Comparison of ENCODE assay signal across 2 cellular contexts in genomic region chr18:9912285-9912684, GRCh38.
TF ChIP-seq lines count a peak whose summit lies in the region.

No MANE protein-coding gene starts in this region.

TF ChIP-seq in IMR-90, 13 proteins besides CTCF, POLR2A, EP300 and RAD21:
- TF ChIP-seq MAFK (IDR thresholded peaks at IDR 0.05; ENCODE audit: low read depth, low read length): peak; percentile 47; the same call in 1 of the 2 replicates

TF ChIP-seq in H1, 55 proteins besides CTCF, POLR2A, EP300 and RAD21:
- TF ChIP-seq SP1 (IDR thresholded peaks at IDR 0.05; ENCODE audit: low read depth, low read length): peak; percentile 78; the same call in 1 of the 2 replicates
TF ChIP-seq in H1: peak in this region for 1; not testable (repeated sequence) for 54.
